ENCODE assay signal across 6 cellular contexts in genomic region chr2:109791530-109792279, GRCh38. TPM values are rescaled to one million over a fixed set of nuclear protein-coding genes. Genes with fewer than 3 reads are reported as not detected.
A peak's percentile ranks its signal among the peaks of the same experiment; 100 is the strongest.
DNase-seq lines count a peak whose midpoint lies in the region; ATAC-seq, FAIRE-seq and TF ChIP-seq lines count a peak whose summit lies in the region.
"Not testable (repeated sequence)": the region's sequence is repeated elsewhere in the genome, so short reads cannot be mapped to it uniquely, and the experiment has no call there.

No MANE protein-coding gene starts in this region.

- not testable (repeated sequence) for H2AFZ ChIP-seq in PC-3 (ENCODE audit: low read length); HepG2 (ENCODE audit: low read length)

- TF ChIP-seq RAD21 in A549 (conservative IDR thresholded peaks at IDR 0.05 in 1 of 2, IDR thresholded peaks at IDR 0.05 in 1 of 2); HepG2 (CRISPR knock-in tag; IDR thresholded peaks at IDR 0.05): not testable (repeated sequence)

- not testable (repeated sequence) for FAIRE-seq in A549 (lab: Jason Lieb, UNC); HepG2 (lab: Jason Lieb, UNC)

- TF ChIP-seq CTCF in A549 (IDR thresholded peaks at IDR 0.05); PC-3 (conservative IDR thresholded peaks at IDR 0.05; ENCODE audit: low read depth, low read length); Panc1 (IDR thresholded peaks at IDR 0.05); HepG2 (CRISPR knock-in tag; IDR thresholded peaks at IDR 0.05); mucosa of descending colon (IDR thresholded peaks at IDR 0.05): not testable (repeated sequence)

- not testable (repeated sequence) for DNase-seq in A549 (ENCODE audit: low read depth in 1 of 2, low spot score in 1 of 2); PC-3; Panc1 (ENCODE audit: low read depth, low spot score); left colon; HepG2 (ENCODE audit: low spot score); mucosa of descending colon

- not testable (repeated sequence) for BruUV-seq in PC-3 (replicated peaks; lab: Mats Ljungman, UMichigan); Panc1 (replicated peaks; lab: Mats Ljungman, UMichigan); HepG2 (replicated peaks; lab: Mats Ljungman, UMichigan)

- POLR2A ChIA-PET in A549 (lab: Yijun Ruan, JAX); PC-3 (lab: Charles Lee; ENCODE audit: unreplicated experiment); Panc1 (lab: Charles Lee); HepG2 (lab: Yijun Ruan, JAX): not testable (repeated sequence)

- CTCF ChIA-PET in A549 (lab: Yijun Ruan, JAX); PC-3 (lab: Charles Lee); Panc1 (lab: Charles Lee); HepG2 (lab: Yijun Ruan, JAX; ENCODE audit: low intra/inter-chr PET ratio, low total read pairs): not testable (repeated sequence)

- H3F3A ChIP-seq in PC-3 (ENCODE audit: low read length, unreplicated experiment) = not testable (repeated sequence)

- WGBS in A549 (ENCODE audit: missing lambda C conversion rate) = no CpG with 5 or more reads among the region's 12 CpGs
- no CpG with 5 or more reads among the region's 12 CpGs for WGBS in HepG2 (ENCODE audit: low lambda C conversion rate)

- not testable (repeated sequence) for H3K4me3 ChIP-seq in A549; PC-3 (ENCODE audit: low read length); Panc1 (ENCODE audit: low read depth in 2 of 2, low read length in 2 of 2); HepG2 (replicated peaks in 1 of 3; ENCODE audit: insufficient read depth in 1 of 3, low read depth in 2 of 3, low read length in 3 of 3); mucosa of descending colon

- H3K4me1 ChIP-seq in A549; PC-3 (ENCODE audit: insufficient read depth, low read length); Panc1 (ENCODE audit: control insufficient read depth, insufficient read depth, low read length); HepG2 (ENCODE audit: insufficient read depth, low read length); mucosa of descending colon (ENCODE audit: low read depth): not testable (repeated sequence)

- H4K20me1 ChIP-seq in PC-3 (ENCODE audit: low read length); HepG2 (ENCODE audit: insufficient read depth, low read length): not testable (repeated sequence)

- H3K9me2 ChIP-seq in PC-3 (replicated peaks; ENCODE audit: low read length) = not testable (repeated sequence)

- not testable (repeated sequence) for H3K27ac ChIP-seq in A549; PC-3 (ENCODE audit: low read length); Panc1 (ENCODE audit: low read length); HepG2 (ENCODE audit: extremely low read length, insufficient read depth, low read length)

- intact Hi-C loops in PC-3 (cut with micrococcal nuclease); Panc1 (cut with micrococcal nuclease; ENCODE audit: unreplicated experiment); left colon (cut with DNase I, micrococcal nuclease); HepG2 (cut with micrococcal nuclease; ENCODE audit: unreplicated experiment); mucosa of descending colon (cut with DNase I, micrococcal nuclease): not testable (repeated sequence)

- TF ChIP-seq POLR2A in A549 (IDR thresholded peaks at IDR 0.05; ENCODE audit: low read length); HepG2 (IDR thresholded peaks at IDR 0.05; ENCODE audit: insufficient read depth in 1 of 2, low read depth in 2 of 2, low read length in 2 of 2): not testable (repeated sequence)

- H3K27me3 ChIP-seq in PC-3 (ENCODE audit: low read length); Panc1 (ENCODE audit: control insufficient read depth, insufficient read depth, low read length); HepG2 (ENCODE audit: control insufficient read depth in 1 of 2, insufficient read depth in 2 of 2, low read length in 2 of 2): not testable (repeated sequence)

- in situ Hi-C loops in Panc1 (cut with HindIII; ENCODE audit: low pct_unique_long_range_greater_than_20kb, low sequenced_read_pairs); HepG2 (cut with HindIII; ENCODE audit: extremely low pct_ligation_motif_present, low pct_unique_long_range_greater_than_20kb): not testable (repeated sequence)

- not testable (repeated sequence) for H3K79me2 ChIP-seq in PC-3 (ENCODE audit: low read length); HepG2 (ENCODE audit: insufficient read depth, low read length)

- H3K36me3 ChIP-seq in PC-3 (ENCODE audit: low read depth, low read length); Panc1 (ENCODE audit: control insufficient read depth, insufficient read depth, low read length); HepG2 (replicated peaks in 1 of 2; ENCODE audit: control insufficient read depth in 1 of 2, insufficient read depth in 2 of 2, low read length in 2 of 2); mucosa of descending colon (ENCODE audit: low read depth): not testable (repeated sequence)

- H3K9ac ChIP-seq in PC-3 (ENCODE audit: low read length); HepG2 (ENCODE audit: insufficient read depth, low read depth, low read length): not testable (repeated sequence)

- ATAC-seq in A549 (peak; percentile 40 to 72; a peak in 5 of 6 replicates), PC-3 (peak; percentile 76), Panc1 (peak; percentile 84), left colon (peak; percentile 72), HepG2 (peak; percentile 29), mucosa of descending colon (peak; percentile 80)

- H3K4me2 ChIP-seq in A549; PC-3 (ENCODE audit: low read length); HepG2 (ENCODE audit: low read depth, low read length): not testable (repeated sequence)

- TF ChIP-seq EP300 in A549 (IDR thresholded peaks at IDR 0.05); HepG2 (IDR thresholded peaks at IDR 0.05; ENCODE audit: low read depth in 2 of 2, low read length in 2 of 2); HepG2 (CRISPR knock-in tag; IDR thresholded peaks at IDR 0.05; ENCODE audit: borderline replicate concordance): not testable (repeated sequence)

- not testable (repeated sequence) for H3K9me3 ChIP-seq in A549; PC-3 (ENCODE audit: low read length); Panc1 (ENCODE audit: control insufficient read depth, insufficient read depth, low read depth, low read length); HepG2 (ENCODE audit: low read length); mucosa of descending colon

RNA-seq across cellular contexts. Expression of gene RGPD5, which starts 2.4 kb away (rescaled TPM):
- polyA plus RNA-seq in A549 (2011; rRNA removed) (16.9 and 24.8 TPM in 2 replicates), A549 (2017; fragmentation: RNase III; extraction: RNeasy Plus Mini Kit Qiagen cat#74134 plus additional on column Dnase treatment) (9.8 to 10.8 TPM (median 9.9 TPM) in 3 replicates), HepG2 (2011; rRNA removed) (12.0 and 13.4 TPM in 2 replicates)
- 3.4 and 5.3 TPM in 2 replicates for polyA plus RNA-seq in A549 (2012; cell fraction: cytosol; rRNA removed)
- 8.5 and 14.5 TPM in 2 replicates for polyA plus RNA-seq in A549 (2012; cell fraction: nucleus; rRNA removed)
- 15.4 and 22.8 TPM in 2 replicates for polyA minus RNA-seq in A549 (2011; rRNA and poly(A)+ RNA removed)
- total RNA-seq in PC-3 (2014; rRNA removed) (18.5 and 26.0 TPM in 2 replicates), Panc1 (2021; ENCODE audit: unreplicated experiment) (97.9 TPM), left colon (10 to 100 TPM; 23.6 to 38.2 TPM), HepG2 (2016; rRNA removed; fragmentation: Illumina TruSeq; extraction: Trizol) (9.4 and 16.4 TPM in 2 replicates), mucosa of descending colon (10 to 100 TPM; 30.9 to 55.2 (median 50.9) TPM)
- 18.3 TPM for polyA plus RNA-seq in Panc1 (2012; ENCODE audit: insufficient read length)
- total RNA-seq in HepG2 (2016; cell fraction: cytosol; rRNA removed; fragmentation: Illumina TruSeq; extraction: Trizol; ENCODE audit: low read depth) = 2.0 and 5.9 TPM in 2 replicates
- 14.9 and 24.6 TPM in 2 replicates for total RNA-seq in HepG2 (2016; cell fraction: insoluble cytoplasmic fraction; rRNA removed; fragmentation: Illumina TruSeq; extraction: Trizol)
- 1.9 and 3.4 TPM in 2 replicates for total RNA-seq in HepG2 (2016; cell fraction: membrane; rRNA removed; fragmentation: Illumina TruSeq; extraction: Trizol)
- 35.4 and 37.7 TPM in 2 replicates for total RNA-seq in HepG2 (2016; cell fraction: nucleus; rRNA removed; fragmentation: Illumina TruSeq; extraction: Trizol)
- 4.7 and 13.0 TPM in 2 replicates for polyA plus RNA-seq in HepG2 (2011; cell fraction: cytosol; rRNA removed)
- polyA plus RNA-seq in HepG2 (2011; cell fraction: nucleus; rRNA removed) = 22.3 and 25.1 TPM in 2 replicates
- polyA plus RNA-seq in HepG2 (2012) = 4.0 and 4.8 TPM in 2 replicates
- polyA plus RNA-seq in HepG2 (2016; cell fraction: cytosol; fragmentation: Illumina TruSeq; extraction: Trizol; ENCODE audit: low read depth) = not detected in 2 replicates
- polyA plus RNA-seq in HepG2 (2016; cell fraction: insoluble cytoplasmic fraction; fragmentation: Illumina TruSeq; extraction: Trizol; ENCODE audit: low read depth) = 2.3 and 3.8 TPM in 2 replicates
- 0.05 TPM in 1 of 2 replicates, not detected in the other for polyA plus RNA-seq in HepG2 (2016; cell fraction: membrane; fragmentation: Illumina TruSeq; extraction: Trizol; ENCODE audit: low read depth)
- polyA plus RNA-seq in HepG2 (2016; cell fraction: nucleus; fragmentation: Illumina TruSeq; extraction: Trizol; ENCODE audit: insufficient read depth, low read depth) = 23.4 and 31.9 TPM in 2 replicates
- polyA minus RNA-seq in HepG2 (2011; rRNA and poly(A)+ RNA removed; ENCODE audit: low replicate concordance) = 5.1 and 19.6 TPM in 2 replicates
- polyA minus RNA-seq in HepG2 (2011; cell fraction: cytosol; rRNA and poly(A)+ RNA removed) = 12.8 and 13.6 TPM in 2 replicates
- polyA minus RNA-seq in HepG2 (2011; cell fraction: nucleus; rRNA and poly(A)+ RNA removed) = 88.1 and 122 TPM in 2 replicates

Comparison
In these comparisons a context has a peak if more than half of its experiments do, and no peak if none do; other contexts are left out.
1. ATAC-seq: peak in every context shown above with its lines; median percentile 84 in Panc1; 80 in mucosa of descending colon; 76 in PC-3; 72 in left colon; 56 in A549; 29 in HepG2.